Comparison of ENCODE assay signal across 8 cellular contexts in the genomic region with DNA sequence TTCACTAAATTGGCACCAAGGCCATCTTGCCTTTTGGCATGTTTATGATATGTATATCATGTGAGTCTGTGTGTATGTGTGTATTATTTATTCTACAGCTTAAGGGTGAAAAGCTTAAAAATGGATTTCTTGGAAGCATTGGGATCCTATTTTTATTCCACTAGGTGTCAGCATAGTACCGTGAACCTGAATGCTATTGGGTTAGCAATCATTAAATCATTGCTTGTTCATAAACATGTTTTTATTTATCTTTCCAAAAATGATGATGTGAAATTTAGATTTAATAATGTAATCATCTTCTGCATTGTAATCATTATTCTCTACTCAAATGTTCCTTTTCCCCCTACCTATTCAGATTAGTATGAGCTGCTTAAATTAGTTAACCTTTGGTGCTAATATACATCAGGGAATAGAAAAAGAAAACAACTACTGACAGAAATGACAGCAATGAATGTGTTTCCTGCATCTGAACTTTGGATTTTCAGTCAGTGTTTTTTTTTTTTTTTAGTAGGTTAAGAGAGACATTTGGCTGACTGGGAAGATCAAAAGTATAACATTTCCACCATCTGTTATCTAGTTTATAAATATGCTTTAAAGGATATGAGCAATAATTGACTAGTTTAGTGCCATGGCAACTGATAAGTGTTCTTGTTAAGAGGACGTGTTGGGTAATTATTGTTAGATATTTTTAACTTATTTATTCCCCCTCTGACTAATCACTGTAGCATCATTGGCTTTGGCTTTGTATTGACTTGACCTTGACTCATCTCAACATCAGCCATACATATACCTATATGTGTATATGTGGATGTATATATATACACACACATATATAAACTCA. TPM values are rescaled to one million over a fixed set of nuclear protein-coding genes. Genes with fewer than 3 reads are reported as not detected.
DNase-seq lines count a peak whose midpoint lies in the region; ATAC-seq and TF ChIP-seq lines count a peak whose summit lies in the region.

No MANE protein-coding gene starts in this region.

- TF ChIP-seq CTCF in AG04450 (IDR thresholded peaks at IDR 0.05; ENCODE audit: low read depth, low read length) (peak; percentile 73), fibroblast of pulmonary artery (IDR thresholded peaks at IDR 0.05; ENCODE audit: low read length, missing control alignments) (peak; percentile 66)

- DNase-seq in AG04450 (ENCODE audit: low read depth, low spot score) (no peak), RPMI8226 (peak; percentile 49), fibroblast of pulmonary artery (ENCODE audit: low read depth) (peak; percentile 75), putamen (ENCODE audit: low spot score) (peak; percentile 12), ureter (ENCODE audit: low spot score) (no peak)
- no peak for DNase-seq in stimulated activated CD4-positive, alpha-beta T cell treated with anti-CD3 and anti-CD28 coated beads, Interleukin-4, amount 100 ng/mL, for 1 hour

- ATAC-seq in GM18511 (IDR thresholded peaks at IDR 0.05; ENCODE audit: unreplicated experiment) (peak; percentile 58), HG03439 (IDR thresholded peaks at IDR 0.05; ENCODE audit: unreplicated experiment) (peak; percentile 58)

- CTCF ChIA-PET in AG04450 (lab: Charles Lee) = interaction anchor here (0.6 to 7.0 kb wide), 38 partner anchors 8 to 718 kb away, joined by 3 to 72 read pairs (median 4); partner anchors contain the start of gene CALCRL

- H3K27ac ChIP-seq in AG04450 (ENCODE audit: low read depth, low read length) = no peak overlapping the region

- POLR2A ChIA-PET in AG04450 (lab: Yijun Ruan, JAX) = no interaction called here

- H3K27me3 ChIP-seq in AG04450 (ENCODE audit: control insufficient read depth, insufficient read depth, low read length) = no peaks in the 10 kb centered on the region

- no peaks in the 10 kb centered on the region for H3K9me3 ChIP-seq in AG04450 (ENCODE audit: control insufficient read depth, insufficient read depth, low read length)

- H3K4me3 ChIP-seq in AG04450 (ENCODE audit: low read depth, low read length) (no peak overlapping the region), fibroblast of pulmonary artery (replicated peaks; ENCODE audit: low read depth, low read length) (no peak overlapping the region)

RNA-seq across cellular contexts. Expression of gene ZSWIM2, which starts 14.1 kb away (rescaled TPM):
- polyA plus RNA-seq in AG04450 (2011; rRNA removed) = 0.10 TPM in 1 of 2 replicates, not detected in the other
- not detected in 2 replicates for polyA minus RNA-seq in AG04450 (2011; rRNA and poly(A)+ RNA removed)
- not detected for total RNA-seq in ureter

Comparison
In these comparisons a context has a peak if more than half of its experiments do, and no peak if none do; other contexts are left out.
1. DNase-seq: peak in RPMI8226 (single experiment), fibroblast of pulmonary artery (single experiment) and putamen (single experiment); none in AG04450 (single experiment), ureter (single experiment) and stimulated activated CD4-positive, alpha-beta T cell treated with anti-CD3 and anti-CD28 coated beads, Interleukin-4, amount 100 ng/mL, for 1 hour (single experiment).